In the genomic region with DNA sequence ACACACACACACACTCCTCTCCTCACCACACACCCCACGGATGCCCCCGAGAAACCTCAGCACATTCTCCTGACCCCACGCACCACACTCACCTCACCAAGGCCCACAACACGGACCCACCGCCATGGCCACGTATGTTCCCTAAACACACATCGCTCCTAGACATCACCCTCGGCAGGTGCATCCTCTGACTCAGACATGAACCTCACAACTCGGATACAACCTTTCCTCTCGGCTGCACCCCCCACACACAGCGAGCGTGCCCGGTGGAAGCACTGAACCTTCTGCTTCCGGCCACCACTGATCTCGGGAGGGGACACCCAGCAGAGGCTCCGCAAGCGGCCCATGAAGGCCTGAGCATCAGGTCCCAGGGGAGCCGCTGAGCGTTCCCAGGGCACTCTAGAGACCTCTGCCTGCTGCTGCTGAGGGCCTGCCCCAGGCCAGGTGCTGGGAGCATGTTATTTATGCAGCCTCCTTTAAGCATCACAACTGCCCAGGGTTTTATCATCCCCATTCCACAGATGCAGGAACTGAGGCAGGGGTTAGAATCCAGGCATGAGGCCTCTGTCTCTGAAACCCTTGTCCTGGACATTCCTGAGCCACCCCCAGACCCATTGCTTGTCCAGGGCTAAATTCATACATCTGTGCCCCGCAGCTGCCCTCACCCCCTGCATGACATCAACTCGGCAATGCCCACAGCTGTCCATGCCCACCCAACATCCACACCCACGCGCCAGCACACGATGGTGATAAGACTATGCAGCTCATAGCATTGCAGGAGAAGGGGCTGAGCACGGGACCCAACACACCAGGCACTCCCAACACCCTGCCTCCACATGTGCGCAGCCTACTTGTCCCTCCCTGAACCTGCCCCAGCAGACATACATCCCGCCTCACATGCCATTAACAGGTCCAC, we compare ENCODE assay signal across 10 cellular contexts. TPM values are rescaled to one million over a fixed set of nuclear protein-coding genes. Genes with fewer than 3 reads are reported as not detected.
DNase-seq lines count a peak whose midpoint lies in the region; ATAC-seq and TF ChIP-seq lines count a peak whose summit lies in the region.
"Had no signal": no experiment of that assay in that cellular context is flagged by ENCODE, and none has a peak within 500 bp of the region (broad histone marks: within the 10 kb centered on the region; RNA-seq: fewer than 3 reads in every experiment).

No MANE protein-coding gene starts in this region.

- peak overlapping the region; percentile 77 for H3K4me2 ChIP-seq in BLaER1

- H3K27ac ChIP-seq in BLaER1, result no peak overlapping the region
- H3K27ac ChIP-seq in adrenal gland, result peak overlapping the region in 3 of 5 donors; percentile 55 to 94 (median 92)
- H3K27ac ChIP-seq: parathyroid adenoma had no signal

- ATAC-seq in GM19035 (IDR thresholded peaks at IDR 0.05; ENCODE audit: unreplicated experiment) (peak; percentile 84), HG03108 (IDR thresholded peaks at IDR 0.05; ENCODE audit: unreplicated experiment) (peak; percentile 78), HG02884 (IDR thresholded peaks at IDR 0.05; ENCODE audit: unreplicated experiment) (no peak)

- H3K36me3 ChIP-seq in BLaER1, result no peaks in the 10 kb centered on the region
- peaks cover 0 to 4% of the 10 kb centered on the region in 2 donors for H3K36me3 ChIP-seq in adrenal gland (replicated peaks in 1 of 2)

- 70 to 74% (median 72%) methylated on average over 18 to 27 of the region's 27 CpGs for WGBS in adrenal gland, 4 donors

- peaks cover 56% of the 10 kb centered on the region for H3K4me1 ChIP-seq in BLaER1
- peaks cover 47 to 59% of the 10 kb centered on the region in 2 donors for H3K4me1 ChIP-seq in adrenal gland (replicated peaks in 1 of 2)
- H3K4me1 ChIP-seq: parathyroid adenoma had no signal

- H3K9me3 ChIP-seq in BLaER1 (no peaks in the 10 kb centered on the region), adrenal gland (replicated peaks in 1 of 3) (no peaks in the 10 kb centered on the region)

- H3K4me3 ChIP-seq in BLaER1 (no peak overlapping the region), adrenal gland (no peak overlapping the region), foreskin fibroblast (ENCODE audit: low read depth in 1 of 2, low read length in 2 of 2) (no peak overlapping the region)

- DNase-seq in adrenal gland, result peak in 1 of 7 donors; percentile 22
- DNase-seq in NCI-H1092 treated with DMSO at 0.1 percent for 48 hours (lab: John Stamatoyannopoulos, UW), result no peak
- DNase-seq in D341Med (ENCODE audit: low spot score), result no peak
- DNase-seq in foreskin fibroblast, result no peak
- DNase-seq: DMS79 had no signal

- peaks cover 99% of the 10 kb centered on the region for H4K20me1 ChIP-seq in BLaER1

- H3K27me3 ChIP-seq in BLaER1 (peaks cover 100% of the 10 kb centered on the region), adrenal gland (no peaks in the 10 kb centered on the region)

- no peak overlapping the region for H3K9ac ChIP-seq in BLaER1
- H3K9ac ChIP-seq: parathyroid adenoma had no signal

- no peak for TF ChIP-seq POLR2A in adrenal gland (IDR thresholded peaks at IDR 0.05)

- intact Hi-C loops in adrenal gland (cut with DNase I), result no loop called here

- TF ChIP-seq CTCF in adrenal gland (IDR thresholded peaks at IDR 0.05), result no peak
- no peak for TF ChIP-seq CTCF in foreskin fibroblast (IDR thresholded peaks at IDR 0.05; ENCODE audit: low read depth, low read length)

RNA-seq across cellular contexts. Expression of a gene that starts 27.0 kb away (rescaled TPM):
- total RNA-seq in adrenal gland, result 100 to 1,000 TPM; 119 to 536 (median 209) TPM
- 100 to 1,000 TPM in 2 of 3 donors, 10 to 100 TPM in 1; 85.5 to 190 (median 101) TPM for polyA plus RNA-seq in adrenal gland
